13 cellular contexts compared by ENCODE assay signal in the genomic region with DNA sequence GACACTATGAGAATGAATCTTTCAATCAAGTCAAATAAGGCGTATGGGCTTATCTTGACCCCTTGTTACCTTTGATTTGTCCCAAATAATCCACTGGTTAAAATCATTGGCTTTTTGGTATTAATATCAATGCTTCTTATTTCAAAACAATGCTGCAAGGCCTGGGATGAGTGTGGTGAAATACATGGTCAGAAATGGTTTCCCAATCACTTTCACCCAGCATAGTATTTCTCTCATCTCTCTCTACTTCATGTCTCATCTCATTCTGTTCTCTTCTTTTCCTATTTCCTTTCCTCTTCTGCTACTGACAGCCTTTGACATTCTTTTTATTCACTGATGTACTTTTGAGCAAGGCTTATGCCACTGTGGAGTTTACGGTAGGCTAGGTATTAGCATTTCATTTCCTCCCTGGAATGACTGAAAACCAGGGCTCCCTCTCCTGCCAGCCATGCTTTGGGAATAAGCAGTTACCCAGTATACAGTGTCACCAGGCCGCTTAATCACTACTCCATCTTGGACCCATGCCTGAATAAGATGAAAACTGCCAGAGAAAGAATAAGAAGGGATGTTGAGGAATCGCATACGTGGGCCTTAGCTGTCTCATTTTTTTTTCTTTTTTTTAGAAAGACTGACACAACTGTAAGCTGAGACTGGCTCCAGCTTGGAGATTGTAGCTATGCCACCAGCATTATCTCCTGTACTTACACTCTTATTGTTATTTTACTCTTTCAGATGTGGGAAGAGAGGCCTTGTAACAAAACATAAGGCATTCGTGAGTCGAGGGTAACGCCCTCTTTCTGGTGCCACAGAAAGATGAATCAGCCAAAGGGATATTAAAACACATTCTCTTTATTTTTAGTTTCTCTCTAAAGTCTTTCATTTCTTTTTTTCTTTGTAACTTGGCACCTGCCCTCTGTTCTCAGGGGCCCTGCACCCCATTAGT. TPM values are rescaled to one million over a fixed set of nuclear protein-coding genes. Genes with fewer than 3 reads are reported as not detected.
DNase-seq lines count a peak whose midpoint lies in the region; ATAC-seq and TF ChIP-seq lines count a peak whose summit lies in the region.
"Had no signal": no experiment of that assay in that cellular context is flagged by ENCODE, and none has a peak within 500 bp of the region (broad histone marks: within the 10 kb centered on the region; RNA-seq: fewer than 3 reads in every experiment).

No MANE protein-coding gene starts in this region.

- WGBS in heart right ventricle, 2 donors: 70 to 80% methylated on average over 8 of the region's 8 CpGs
- WGBS in esophagus, 2 donors: 40 to 62% methylated on average over 8 of the region's 8 CpGs
- WGBS in aorta, 2 donors: 14 to 22% methylated on average over 8 of the region's 8 CpGs

- no peak overlapping the region for H3K4me2 ChIP-seq in MM.1S (ENCODE audit: low read depth, low read length)

- H3K9me3 ChIP-seq in heart right ventricle (no peaks in the 10 kb centered on the region), esophagus (ENCODE audit: control insufficient read depth in 2 of 2, insufficient read depth in 1 of 2, low read depth in 1 of 2, low read length in 1 of 2) (no peaks in the 10 kb centered on the region), aorta (ENCODE audit: control insufficient read depth, low read length) (no peaks in the 10 kb centered on the region), MM.1S (replicated peaks; ENCODE audit: insufficient read depth, low read length) (no peaks in the 10 kb centered on the region)

- H3K27ac Mint-ChIP-seq in nephron progenitor cell: peak overlapping the region; percentile 92
- no peak overlapping the region for H3K27ac Mint-ChIP-seq in activated naive CD4-positive, alpha-beta T cell treated with anti-CD3 and anti-CD28 coated beads, Interleukin-2, amount 50 U/mL, for 72 hours
- H3K27ac Mint-ChIP-seq: activated CD8-positive, alpha-beta T cell treated with anti-CD3 and anti-CD28 coated beads for 36 hours had no signal

- TF ChIP-seq CTCF in heart right ventricle (IDR thresholded peaks at IDR 0.05): no peak
- TF ChIP-seq CTCF in nephron progenitor cell (IDR thresholded peaks at IDR 0.05): no peak
- no peak for TF ChIP-seq CTCF in MM.1S (IDR thresholded peaks at IDR 0.05; ENCODE audit: low read length)

- ATAC-seq in heart right ventricle: peak in 1 of 8 donors; percentile 23
- ATAC-seq in left ventricle myocardium superior: no peak
- ATAC-seq in aorta (ENCODE audit: low FRiP score): peak; percentile 2
- ATAC-seq in activated naive CD4-positive, alpha-beta T cell treated with anti-CD3 and anti-CD28 coated beads, Interleukin-2, amount 50 U/mL, for 72 hours: no peak
- ATAC-seq: activated CD8-positive, alpha-beta T cell treated with anti-CD3 and anti-CD28 coated beads for 36 hours had no signal

- peak overlapping the region; percentile 33 for H3K4me3 Mint-ChIP-seq in nephron progenitor cell
- H3K4me3 Mint-ChIP-seq: activated CD8-positive, alpha-beta T cell treated with anti-CD3 and anti-CD28 coated beads for 36 hours had no signal

- peaks cover 0 to 21% (median 9%) of the 10 kb centered on the region in 9 donors for H3K4me1 ChIP-seq in heart right ventricle
- H3K4me1 ChIP-seq in esophagus (ENCODE audit: control insufficient read depth in 2 of 2, insufficient read depth in 2 of 2, low read length in 1 of 2): peaks cover 0 to 5% of the 10 kb centered on the region in 2 donors
- H3K4me1 ChIP-seq in aorta (ENCODE audit: control insufficient read depth in 1 of 2, insufficient read depth in 2 of 2, low read length in 2 of 2): peaks cover 0 to 3% of the 10 kb centered on the region in 2 donors
- peaks cover 11% of the 10 kb centered on the region for H3K4me1 ChIP-seq in MM.1S (ENCODE audit: low read length)

- peak overlapping the region in 8 of 10 donors; percentile 28 to 58 (median 42) for H3K27ac ChIP-seq in heart right ventricle
- H3K27ac ChIP-seq in esophagus (ENCODE audit: low read depth in 2 of 2, low read length in 1 of 2): peak overlapping the region; percentile 29 to 81
- H3K27ac ChIP-seq in aorta (ENCODE audit: low read depth in 1 of 2, low read length in 2 of 2): peak overlapping the region; percentile 48 to 69
- H3K27ac ChIP-seq in MM.1S (ENCODE audit: low read length): no peak overlapping the region

- intact Hi-C loops in heart right ventricle (cut with DNase I): no loop called here
- intact Hi-C loops in left ventricle myocardium superior (cut with micrococcal nuclease): no loop called here
- intact Hi-C loops in aorta (cut with DNase I): loop anchor here (5.0 kb wide), 1 partner anchor 35 kb away; no protein-coding TSS in a partner anchor

- H3K4me3 ChIP-seq in heart right ventricle: no peak overlapping the region
- H3K4me3 ChIP-seq in esophagus (ENCODE audit: low read depth in 1 of 2, low read length in 2 of 2): no peak overlapping the region
- no peak overlapping the region for H3K4me3 ChIP-seq in aorta (ENCODE audit: low read length in 2 of 2)
- no peak overlapping the region for H3K4me3 ChIP-seq in MM.1S (ENCODE audit: low read length)

- peaks cover 46% of the 10 kb centered on the region for H3K4me1 Mint-ChIP-seq in nephron progenitor cell

- H3K9me2 ChIP-seq in MM.1S (replicated peaks; ENCODE audit: insufficient read depth, low read length): no peaks in the 10 kb centered on the region

- 0 out of 2 replicates have a peak, but pooled peaks cover 5% of the 10 kb centered on the region for H3F3A ChIP-seq in MM.1S (ENCODE audit: insufficient read depth, low read length)

- H3K36me3 Mint-ChIP-seq in nephron progenitor cell (ENCODE audit: low read depth): peaks cover 6% of the 10 kb centered on the region
- H3K36me3 Mint-ChIP-seq in activated naive CD4-positive, alpha-beta T cell treated with anti-CD3 and anti-CD28 coated beads, Interleukin-2, amount 50 U/mL, for 72 hours: peaks cover 0 to 6% of the 10 kb centered on the region in 2 donors

- DNase-seq in heart right ventricle: no peak
- no peak for DNase-seq in left ventricle myocardium superior
- DNase-seq in nephron progenitor cell: no peak
- peak in 1 of 2 donors; percentile 29 for DNase-seq in aorta
- no peak for DNase-seq in MM.1S
- no peak for DNase-seq in activated naive CD4-positive, alpha-beta T cell treated with anti-CD3 and anti-CD28 coated beads, Interleukin-2, amount 50 U/mL, for 72 hours (ENCODE audit: low spot score in 2 of 2)
- no peak for DNase-seq in NCI-H526 (lab: John Stamatoyannopoulos, UW)
- DNase-seq: activated CD8-positive, alpha-beta T cell treated with anti-CD3 and anti-CD28 coated beads for 36 hours; activated naive CD4-positive, alpha-beta T cell treated with Interleukin-2 at 50 U/mL for 16 hours; cortex of kidney; mammary epithelial cell; NCI-H2081 treated with DMSO at 0.1 percent for 48 hours had no signal

- no peaks in the 10 kb centered on the region for H4K20me1 ChIP-seq in MM.1S (ENCODE audit: insufficient read depth, low read length)

- peaks cover 3% of the 10 kb centered on the region for H3K27me3 Mint-ChIP-seq in nephron progenitor cell (ENCODE audit: low read depth, poor library complexity)

- no peaks in the 10 kb centered on the region for H3K79me2 ChIP-seq in MM.1S (ENCODE audit: low read length)

- H2AFZ ChIP-seq in MM.1S (ENCODE audit: low read length): no peak overlapping the region

- H3K27me3 ChIP-seq in heart right ventricle (no peaks in the 10 kb centered on the region), esophagus (ENCODE audit: control insufficient read depth in 1 of 2, insufficient read depth in 2 of 2, low read length in 2 of 2) (no peaks in the 10 kb centered on the region), aorta (ENCODE audit: control insufficient read depth in 1 of 2, insufficient read depth in 2 of 2, low read length in 1 of 2) (no peaks in the 10 kb centered on the region), MM.1S (replicated peaks; ENCODE audit: insufficient read depth, low read length) (no peaks in the 10 kb centered on the region)

- H3K36me3 ChIP-seq in heart right ventricle: no peaks in the 10 kb centered on the region
- no peaks in the 10 kb centered on the region for H3K36me3 ChIP-seq in esophagus (ENCODE audit: control insufficient read depth in 2 of 2, insufficient read depth in 2 of 2, low read length in 1 of 2)
- H3K36me3 ChIP-seq in aorta (ENCODE audit: control insufficient read depth in 1 of 2, insufficient read depth in 2 of 2, low read length in 1 of 2): no peaks in the 10 kb centered on the region
- H3K36me3 ChIP-seq in MM.1S (replicated peaks; ENCODE audit: insufficient read depth, low read length): no peaks in the 10 kb centered on the region

- no peak overlapping the region for H3K9ac ChIP-seq in MM.1S (ENCODE audit: low read length)

- H3K9me3 Mint-ChIP-seq in nephron progenitor cell: peaks cover 13% of the 10 kb centered on the region
- no peaks in the 10 kb centered on the region for H3K9me3 Mint-ChIP-seq in activated naive CD4-positive, alpha-beta T cell treated with anti-CD3 and anti-CD28 coated beads, Interleukin-2, amount 50 U/mL, for 72 hours
- H3K9me3 Mint-ChIP-seq: activated CD8-positive, alpha-beta T cell treated with anti-CD3 and anti-CD28 coated beads for 36 hours had no signal

RNA-seq across cellular contexts. Expression of gene IGF1, which starts 53.5 kb away (rescaled TPM):
- total RNA-seq in heart right ventricle: 10 to 100 TPM in 5 of 10 donors, 1 to 10 TPM in 5; 6.3 to 32.3 (median 10.2) TPM
- 1 to 10 TPM; 6.9 to 7.1 TPM for polyA plus RNA-seq in heart right ventricle
- 6.4 TPM for total RNA-seq in left ventricle myocardium superior
- under 1 TPM; 0.56 to 0.90 TPM for polyA plus RNA-seq in esophagus
- total RNA-seq in aorta: 100 to 1,000 TPM; 103 to 193 TPM
- polyA plus RNA-seq in aorta: 1 to 10 TPM; 1.3 to 3.5 TPM
- total RNA-seq in activated naive CD4-positive, alpha-beta T cell treated with anti-CD3 and anti-CD28 coated beads, Interleukin-2, amount 50 U/mL, for 72 hours: 1 to 10 TPM; 1.1 to 1.4 TPM
- total RNA-seq: mammary epithelial cell had no signal
- polyA plus RNA-seq: mammary epithelial cell had no signal

Comparison
In these comparisons a context has a peak if more than half of its experiments do, and no peak if none do; other contexts are left out.
1. intact Hi-C loops: an anchor here in aorta (5.0 kb wide); none called in heart right ventricle and left ventricle myocardium superior.